ENCODE assay signal across 23 cellular contexts in the genomic region with DNA sequence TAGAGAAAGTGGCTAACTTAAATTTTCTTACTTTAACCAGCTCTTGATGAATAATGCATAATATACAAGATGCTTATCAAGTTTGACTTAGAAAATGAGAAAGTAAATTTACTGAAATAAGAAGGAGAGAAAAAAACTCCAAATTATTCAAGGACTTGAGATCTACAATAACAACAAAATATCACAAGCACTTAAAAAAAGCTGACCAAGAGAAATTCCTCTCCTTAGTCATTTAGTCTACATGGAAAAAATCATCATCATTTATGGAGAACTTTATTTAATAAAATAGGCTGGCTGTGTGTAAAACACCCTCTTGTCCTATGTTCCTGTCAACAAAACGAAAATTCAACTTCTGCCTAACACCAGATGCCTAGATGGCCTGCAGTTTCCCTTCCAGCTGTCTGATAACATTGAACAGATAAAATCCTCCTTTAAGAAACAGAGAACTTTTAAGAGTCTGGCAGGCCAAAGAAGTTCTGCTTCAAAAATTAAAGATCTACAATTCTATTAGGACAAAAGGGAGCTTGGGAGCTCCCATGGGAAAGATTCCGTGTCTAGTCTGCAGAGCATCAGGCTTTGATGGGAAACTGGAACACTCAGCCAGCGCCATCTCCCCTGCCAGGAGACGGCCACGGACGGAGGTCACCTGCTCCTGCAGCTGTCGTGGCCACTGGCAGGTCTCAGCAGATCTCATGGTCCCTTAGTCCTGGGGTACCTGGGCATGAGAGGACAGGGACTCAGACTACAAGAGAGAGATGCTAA. TPM values are rescaled to one million over a fixed set of nuclear protein-coding genes. Genes with fewer than 3 reads are reported as not detected.
A peak's percentile ranks its signal among the peaks of the same experiment; 100 is the strongest.
DNase-seq lines count a peak whose midpoint lies in the region; ATAC-seq, FAIRE-seq and TF ChIP-seq lines count a peak whose summit lies in the region.
"Had no signal": no experiment of that assay in that cellular context is flagged by ENCODE, and none has a peak within 500 bp of the region (broad histone marks: within the 10 kb centered on the region; RNA-seq: fewer than 3 reads in every experiment).

No MANE protein-coding gene starts in this region.

- CTCF ChIA-PET in A549 (lab: Yijun Ruan, JAX), result interaction anchor here (0.8 to 3.6 kb wide), 3 partner anchors 12 to 310 kb away, joined by 3 to 17 read pairs (median 6); no protein-coding TSS in a partner anchor

- H3K36me3 Mint-ChIP-seq in nephron (ENCODE audit: low read depth), result no peaks in the 10 kb centered on the region
- H3K36me3 Mint-ChIP-seq: CD14-positive monocyte had no signal

- peaks cover 4% of the 10 kb centered on the region for H3K27me3 Mint-ChIP-seq in nephron (ENCODE audit: low read depth)

- H3K27ac ChIP-seq in A549 (no peak overlapping the region), SK-N-MC (peak overlapping the region; percentile 94), gastroesophageal sphincter (peak overlapping the region in 2 of 4 donors; percentile 37 to 51), foreskin keratinocyte (no peak overlapping the region)
- H3K27ac ChIP-seq: breast epithelium, vagina had no signal

- WGBS in A549 (ENCODE audit: missing lambda C conversion rate), result 64% methylated on average over 3 of the region's 7 CpGs
- 8 to 22% methylated on average over 1 to 2 of the region's 7 CpGs for WGBS in gastroesophageal sphincter (ENCODE audit: low coverage in 1 of 2), 2 donors

- DNase-seq in A549 (ENCODE audit: low read depth in 1 of 2, low spot score in 1 of 2) (no peak), SK-N-MC (ENCODE audit: low read depth, low spot score) (no peak), epithelial cell of proximal tubule (ENCODE audit: low read depth) (no peak), DMS53 (lab: John Stamatoyannopoulos, UW) (no peak), foreskin keratinocyte (no peak)
- DNase-seq: activated CD8-positive, alpha-beta memory T cell treated with anti-CD3 and anti-CD28 coated beads, Interleukin-2, amount 50 U/mL, for 4 hours; activated effector memory CD4-positive, alpha-beta T cell treated with Interleukin-2 at 50 U/mL for 16 hours; HFFc6; mucosa of descending colon; NCI-H1436; NCI-H2171 treated with DMSO at 0.1 percent for 48 hours; NCI-H69; stimulated activated CD4-positive, alpha-beta T cell treated with anti-CD3 and anti-CD28 coated beads, Interleukin-15, amount 100 ng/mL, for 24 hours had no signal

- peak overlapping the region; percentile 4 to 75 (median 66) for H3K27ac Mint-ChIP-seq in nephron
- H3K27ac Mint-ChIP-seq: CD14-positive monocyte; dendritic cell treated with granulocyte-macrophage colony-stimulating factor and Interleukin-4, amounts not matched to agents 40 ng/mL and 50 ng/mL, for 4 days; HFFc6; T-helper 1 cell treated with Interleukin-12 subunit alpha and Interleukin-12 subunit beta and Interleukin-4 antibody, amounts not matched to agents 30 μg/mL and 1 μg/mL, for 36 hours had no signal

- H3K9me3 ChIP-seq in A549, result no peaks in the 10 kb centered on the region
- no peaks in the 10 kb centered on the region for H3K9me3 ChIP-seq in SK-N-MC (ENCODE audit: low read depth, low read length)
- no peaks in the 10 kb centered on the region for H3K9me3 ChIP-seq in gastroesophageal sphincter
- H3K9me3 ChIP-seq: breast epithelium, mucosa of descending colon, vagina had no signal

- H3K4me2 ChIP-seq in A549, result no peak overlapping the region

- H3K4me3 ChIP-seq in A549 (no peak overlapping the region), SK-N-MC (peak overlapping the region; percentile 45), epithelial cell of proximal tubule (ENCODE audit: low read depth, low read length) (peak overlapping the region; percentile 18), gastroesophageal sphincter (no peak overlapping the region)
- H3K4me3 ChIP-seq: breast epithelium, mucosa of descending colon, vagina had no signal

- no peak for TF ChIP-seq POLR2A in A549 (IDR thresholded peaks at IDR 0.05; ENCODE audit: low read length)
- TF ChIP-seq POLR2A in gastroesophageal sphincter (IDR thresholded peaks at IDR 0.05), result no peak

- TF ChIP-seq RAD21 in A549 (conservative IDR thresholded peaks at IDR 0.05 in 1 of 2, IDR thresholded peaks at IDR 0.05 in 1 of 2), result no peak

- FAIRE-seq in A549 (lab: Jason Lieb, UNC), result no peak
- FAIRE-seq: frontal cortex had no signal

- H3K9ac ChIP-seq in SK-N-MC (ENCODE audit: insufficient read length), result peak overlapping the region; percentile 48

- no peaks in the 10 kb centered on the region for H3K27me3 ChIP-seq in gastroesophageal sphincter
- H3K27me3 ChIP-seq in foreskin keratinocyte, result no peaks in the 10 kb centered on the region
- H3K27me3 ChIP-seq: breast epithelium, vagina had no signal

- no peaks in the 10 kb centered on the region for H3K9me3 Mint-ChIP-seq in nephron
- H3K9me3 Mint-ChIP-seq: dendritic cell treated with granulocyte-macrophage colony-stimulating factor and Interleukin-4, amounts not matched to agents 40 ng/mL and 50 ng/mL, for 4 days; HFFc6; T-helper 1 cell treated with Interleukin-12 subunit alpha and Interleukin-12 subunit beta and Interleukin-4 antibody, amounts not matched to agents 30 μg/mL and 1 μg/mL, for 36 hours had no signal

- no peak for TF ChIP-seq CTCF in A549 (IDR thresholded peaks at IDR 0.05)
- no peak for TF ChIP-seq CTCF in epithelial cell of proximal tubule (conservative IDR thresholded peaks at IDR 0.05; ENCODE audit: low read depth, low read length)
- TF ChIP-seq CTCF in nephron (IDR thresholded peaks at IDR 0.05; ENCODE audit: unreplicated experiment in 3 of 3), result no peak
- TF ChIP-seq CTCF in gastroesophageal sphincter (IDR thresholded peaks at IDR 0.05), result no peak
- no peak for TF ChIP-seq CTCF in foreskin keratinocyte (conservative IDR thresholded peaks at IDR 0.05)

- H3K4me1 Mint-ChIP-seq in nephron, result peaks cover 33% of the 10 kb centered on the region

- POLR2A ChIA-PET in A549 (lab: Yijun Ruan, JAX), result no interaction called here

- TF ChIP-seq EP300 in A549 (IDR thresholded peaks at IDR 0.05), result no peak
- TF ChIP-seq EP300 in gastroesophageal sphincter (IDR thresholded peaks at IDR 0.05), result no peak

- H3K36me3 ChIP-seq in SK-N-MC (ENCODE audit: insufficient read depth, low read length) (no peaks in the 10 kb centered on the region), gastroesophageal sphincter (no peaks in the 10 kb centered on the region)
- H3K36me3 ChIP-seq: breast epithelium, vagina had no signal

- H3K4me1 ChIP-seq in A549, result no peaks in the 10 kb centered on the region
- peaks cover 0 to 28% (median 9%) of the 10 kb centered on the region in 3 donors for H3K4me1 ChIP-seq in gastroesophageal sphincter
- H3K4me1 ChIP-seq in foreskin keratinocyte, result no peaks in the 10 kb centered on the region
- H3K4me1 ChIP-seq: breast epithelium had no signal

- no peak overlapping the region for H3K4me3 Mint-ChIP-seq in nephron
- H3K4me3 Mint-ChIP-seq: CD14-positive monocyte; dendritic cell treated with granulocyte-macrophage colony-stimulating factor and Interleukin-4, amounts not matched to agents 40 ng/mL and 50 ng/mL, for 4 days; HFFc6; T-helper 1 cell treated with Interleukin-12 subunit alpha and Interleukin-12 subunit beta and Interleukin-4 antibody, amounts not matched to agents 30 μg/mL and 1 μg/mL, for 36 hours had no signal

- ATAC-seq in A549 (no peak), gastroesophageal sphincter (no peak), HG03135 (IDR thresholded peaks at IDR 0.05; ENCODE audit: unreplicated experiment) (no peak), foreskin keratinocyte (no peak)
- ATAC-seq: mucosa of descending colon, Right ventricle myocardium inferior had no signal

TF ChIP-seq in A549, 52 proteins besides CTCF, POLR2A, EP300 and RAD21:
- TF ChIP-seq MAFK (IDR thresholded peaks at IDR 0.05; ENCODE audit: partially characterized antibody), result peak; percentile 16
- no peak for TF ChIP-seq ELK1 (IDR thresholded peaks at IDR 0.05; ENCODE audit: low read depth, low read length)

RNA-seq across cellular contexts. Expression of gene ATP11A, which starts 37.9 kb away (rescaled TPM):
- polyA plus RNA-seq in A549 (2011; rRNA removed) (4.1 and 9.1 TPM in 2 replicates), A549 (2017; fragmentation: RNase III; extraction: RNeasy Plus Mini Kit Qiagen cat#74134 plus additional on column Dnase treatment) (7.7 to 8.1 TPM (median 8.0 TPM) in 3 replicates), foreskin keratinocyte (2.5 and 2.6 TPM in 2 replicates)
- polyA plus RNA-seq in A549 (2012; cell fraction: cytosol; rRNA removed), result 4.2 and 6.4 TPM in 2 replicates
- polyA plus RNA-seq in A549 (2012; cell fraction: nucleus; rRNA removed), result 18.9 and 19.5 TPM in 2 replicates
- polyA minus RNA-seq in A549 (2011; rRNA and poly(A)+ RNA removed), result 13.6 and 16.5 TPM in 2 replicates
- total RNA-seq in epithelial cell of proximal tubule (19.4 and 27.2 TPM in 2 replicates), gastroesophageal sphincter (10 to 100 TPM; 12.9 to 21.7 (median 17.1) TPM), foreskin keratinocyte (11.7 and 13.4 TPM in 2 replicates)

Comparison
In these comparisons a context has a peak if more than half of its experiments do, and no peak if none do; other contexts are left out.
1. H3K4me3 ChIP-seq: peak in SK-N-MC (single experiment) and epithelial cell of proximal tubule (single experiment); none in A549 (single experiment) and gastroesophageal sphincter (0 of 2).